In the genomic region with DNA sequence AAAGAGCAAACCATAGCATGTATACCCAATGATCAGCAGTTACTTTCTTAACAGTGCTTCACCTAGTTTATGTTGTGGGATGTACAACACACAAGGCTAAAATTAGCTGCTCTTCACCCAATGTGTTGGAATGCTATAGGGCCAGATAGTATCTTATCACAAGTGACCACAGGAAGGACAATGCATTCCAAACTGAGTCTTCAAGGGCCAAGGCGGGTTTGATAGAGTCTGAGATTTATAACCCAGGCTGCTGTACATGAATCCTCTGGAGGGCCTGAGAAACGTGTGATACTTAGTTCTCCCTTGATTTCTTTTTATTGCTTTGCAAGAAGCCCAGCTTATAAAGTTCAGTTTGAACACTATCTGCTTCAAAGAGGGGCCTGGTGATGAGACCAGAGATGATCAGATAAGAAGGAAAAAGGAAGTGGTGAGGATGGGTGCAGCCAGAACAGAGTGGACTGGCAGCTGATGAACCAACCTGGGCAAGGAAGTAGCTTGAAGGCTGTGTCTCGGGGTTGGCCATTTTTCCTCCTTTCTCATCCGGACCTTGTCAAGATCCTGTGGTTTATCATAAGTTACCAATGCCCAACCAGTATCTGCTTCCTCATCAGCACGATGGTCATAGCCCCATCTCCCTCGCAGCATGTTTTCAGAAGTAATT, we compare ENCODE assay signal across 16 cellular contexts.
DNase-seq lines count a peak whose midpoint lies in the region; ATAC-seq and TF ChIP-seq lines count a peak whose summit lies in the region.
"Had no signal": no experiment of that assay in that cellular context is flagged by ENCODE, and none has a peak within 500 bp of the region (broad histone marks: within the 10 kb centered on the region; RNA-seq: fewer than 3 reads in every experiment).

No MANE protein-coding gene starts in this region.

- no peak for TF ChIP-seq EP300 in stomach (IDR thresholded peaks at IDR 0.05)

- DNase-seq in HFFc6 (no peak), RWPE2 (ENCODE audit: low spot score) (no peak), iris pigment epithelial cell (ENCODE audit: low read depth) (peak; percentile 58), stomach (no peak), COLO668 (lab: John Stamatoyannopoulos, UW; ENCODE audit: unreplicated experiment) (no peak)
- DNase-seq in activated naive CD8-positive, alpha-beta T cell treated with anti-CD3 and anti-CD28 coated beads for 36 hours = no peak
- no peak for DNase-seq in activated CD8-positive, alpha-beta T cell treated with anti-CD3 and anti-CD28 coated beads for 36 hours
- DNase-seq: activated CD8-positive, alpha-beta memory T cell treated with anti-CD3 and anti-CD28 coated beads for 24 hours; activated naive CD4-positive, alpha-beta T cell treated with anti-CD3 and anti-CD28 coated beads, Interleukin-2, amount 50 U/mL, for 16 hours; C1 segment of cervical spinal cord; KBM-7; NCI-H2081 treated with DMSO at 0.1 percent for 48 hours; nucleus accumbens; PC-9; T-helper 9 cell had no signal

- ATAC-seq in RWPE2 (ENCODE audit: low read depth) = no peak
- ATAC-seq in GM19328 (IDR thresholded peaks at IDR 0.05; ENCODE audit: unreplicated experiment) = no peak
- ATAC-seq in activated CD8-positive, alpha-beta T cell treated with anti-CD3 and anti-CD28 coated beads for 36 hours = no peak

- WGBS in stomach, 5 donors = 77 to 83% (median 80%) methylated on average over 6 of the region's 6 CpGs

- peaks cover 58% of the 10 kb centered on the region for H3K9me3 Mint-ChIP-seq in HFFc6
- no peaks in the 10 kb centered on the region for H3K9me3 Mint-ChIP-seq in activated naive CD8-positive, alpha-beta T cell treated with anti-CD3 and anti-CD28 coated beads for 36 hours
- no peaks in the 10 kb centered on the region for H3K9me3 Mint-ChIP-seq in activated CD8-positive, alpha-beta T cell treated with anti-CD3 and anti-CD28 coated beads for 36 hours

- no peaks in the 10 kb centered on the region for H3K36me3 ChIP-seq in RWPE2 (ENCODE audit: low read depth)
- H3K36me3 ChIP-seq in stomach = no peaks in the 10 kb centered on the region

- no peak overlapping the region for H3K4me3 Mint-ChIP-seq in HFFc6
- H3K4me3 Mint-ChIP-seq in activated naive CD8-positive, alpha-beta T cell treated with anti-CD3 and anti-CD28 coated beads for 36 hours = no peak overlapping the region
- H3K4me3 Mint-ChIP-seq in activated CD8-positive, alpha-beta T cell treated with anti-CD3 and anti-CD28 coated beads for 36 hours = no peak overlapping the region

- TF ChIP-seq CTCF in HFFc6 (IDR thresholded peaks at IDR 0.05) (no peak), RWPE2 (IDR thresholded peaks at IDR 0.05; ENCODE audit: poor library complexity, severe bottlenecking) (no peak), stomach (IDR thresholded peaks at IDR 0.05) (no peak)
- no peak for TF ChIP-seq CTCF in activated CD8-positive, alpha-beta T cell treated with anti-CD3 and anti-CD28 coated beads for 36 hours (IDR thresholded peaks at IDR 0.05)

- no peak overlapping the region for H3K4me3 ChIP-seq in RWPE2 (ENCODE audit: severe bottlenecking)
- H3K4me3 ChIP-seq in stomach = no peak overlapping the region
- H3K4me3 ChIP-seq: PC-9 had no signal

- H3K9me3 ChIP-seq in RWPE2 (ENCODE audit: severe bottlenecking) = no peaks in the 10 kb centered on the region
- no peaks in the 10 kb centered on the region for H3K9me3 ChIP-seq in stomach

- H3K27ac Mint-ChIP-seq in HFFc6 = 0 out of 2 replicates have a peak overlapping the region, but pooled peaks have one; percentile 72
- H3K27ac Mint-ChIP-seq in activated naive CD8-positive, alpha-beta T cell treated with anti-CD3 and anti-CD28 coated beads for 36 hours = no peak overlapping the region
- no peak overlapping the region for H3K27ac Mint-ChIP-seq in activated CD8-positive, alpha-beta T cell treated with anti-CD3 and anti-CD28 coated beads for 36 hours

- H3K27ac ChIP-seq in RWPE2 (ENCODE audit: poor library complexity, severe bottlenecking) = peak overlapping the region; percentile 68
- H3K27ac ChIP-seq in stomach = peak overlapping the region; percentile 49 to 91 (median 84)

- POLR2A ChIA-PET in activated CD8-positive, alpha-beta T cell treated with anti-CD3 and anti-CD28 coated beads for 36 hours (lab: Charles Lee) = no interaction called here

- intact Hi-C loops in stomach (cut with DNase I; ENCODE audit: low total_unique reads) = no loop called here
- intact Hi-C loops in activated CD8-positive, alpha-beta T cell treated with anti-CD3 and anti-CD28 coated beads for 36 hours (cut with micrococcal nuclease) = loop anchor here (5.0 kb wide), 1 partner anchor 48 kb away; no protein-coding TSS in a partner anchor

- no peaks in the 10 kb centered on the region; the same call in 1 of the 2 replicates for H3K4me1 Mint-ChIP-seq in HFFc6 (ENCODE audit: low read depth)
- H3K4me1 Mint-ChIP-seq in activated naive CD8-positive, alpha-beta T cell treated with anti-CD3 and anti-CD28 coated beads for 36 hours = no peaks in the 10 kb centered on the region
- no peaks in the 10 kb centered on the region for H3K4me1 Mint-ChIP-seq in activated CD8-positive, alpha-beta T cell treated with anti-CD3 and anti-CD28 coated beads for 36 hours (ENCODE audit: low read depth)

- TF ChIP-seq POLR2A in stomach (IDR thresholded peaks at IDR 0.05) = no peak

- H3K27me3 ChIP-seq in RWPE2 (ENCODE audit: insufficient read depth, poor library complexity, severe bottlenecking) = no peaks in the 10 kb centered on the region
- H3K27me3 ChIP-seq in stomach = no peaks in the 10 kb centered on the region

- no peaks in the 10 kb centered on the region for H3K36me3 Mint-ChIP-seq in HFFc6 (ENCODE audit: low read depth)
- no peaks in the 10 kb centered on the region for H3K36me3 Mint-ChIP-seq in activated naive CD8-positive, alpha-beta T cell treated with anti-CD3 and anti-CD28 coated beads for 36 hours
- H3K36me3 Mint-ChIP-seq in activated CD8-positive, alpha-beta T cell treated with anti-CD3 and anti-CD28 coated beads for 36 hours (ENCODE audit: low read depth) = no peaks in the 10 kb centered on the region

- CTCF ChIA-PET in activated CD8-positive, alpha-beta T cell treated with anti-CD3 and anti-CD28 coated beads for 36 hours (lab: Charles Lee) = no interaction called here

- H3K4me1 ChIP-seq in RWPE2 (ENCODE audit: insufficient read depth, poor library complexity, severe bottlenecking) (peaks cover 66% of the 10 kb centered on the region), stomach (peaks cover 38 to 86% (median 75%) of the 10 kb centered on the region in 4 donors)

- H3K27me3 Mint-ChIP-seq in HFFc6 (ENCODE audit: insufficient read depth) = no peaks in the 10 kb centered on the region; the same call in 1 of the 2 replicates
- H3K27me3 Mint-ChIP-seq in activated naive CD8-positive, alpha-beta T cell treated with anti-CD3 and anti-CD28 coated beads for 36 hours = peaks cover 6% of the 10 kb centered on the region
- H3K27me3 Mint-ChIP-seq in activated CD8-positive, alpha-beta T cell treated with anti-CD3 and anti-CD28 coated beads for 36 hours = peaks cover 6% of the 10 kb centered on the region
